ENCODE assay signal across 28 cellular contexts in genomic region chr5:71884926-71885325, GRCh38.
"Had no signal": no experiment of that assay in that cellular context is flagged by ENCODE, and none has a peak within 500 bp of the region (broad histone marks: within the 10 kb centered on the region; RNA-seq: fewer than 3 reads in every experiment).

No MANE protein-coding gene starts in this region.

- DNase-seq: hypothalamus; immature natural killer cell; kidney; left colon; left lung; lower lobe of right lung; midbrain; mucosa of descending colon; naive thymus-derived CD4-positive, alpha-beta T cell; ovary; posterior cingulate gyrus; retina; right cardiac atrium; sigmoid colon; small intestine; spleen; stimulated activated CD4-positive, alpha-beta T cell treated with anti-CD3 and anti-CD28 coated beads, Interleukin-4, amount 100 ng/mL, for 24 hours; stimulated activated naive CD4-positive, alpha-beta T cell; substantia nigra; uterus had no signal

- FAIRE-seq: islet of Langerhans, kidney, small intestine had no signal

- H3K4me1 ChIP-seq: left lung, lower lobe of right lung, prostate gland, spleen, uterus had no signal

- H3K9me3 ChIP-seq: left lung, lower lobe of right lung, mucosa of descending colon, ovary, prostate gland, sigmoid colon, spleen, tibial nerve, uterus had no signal

- H3K27ac ChIP-seq: left lung, lower lobe of right lung, ovary, prostate gland, spleen, tibial nerve, uterus had no signal

- H3K4me3 ChIP-seq: left lung, lower lobe of right lung, mucosa of descending colon, ovary, prostate gland, sigmoid colon, spleen, tibial nerve, uterus had no signal

- H3K4me1 Mint-ChIP-seq: immature natural killer cell, memory B cell had no signal

- H3K36me3 ChIP-seq: left lung, lower lobe of right lung, ovary, prostate gland, sigmoid colon, spleen, tibial nerve, uterus had no signal

- H3K4me3 Mint-ChIP-seq: immature natural killer cell; memory B cell; naive thymus-derived CD4-positive, alpha-beta T cell; natural killer cell treated with Interleukin-12 subunit alpha and Interleukin-12 subunit beta and Interleukin-15 and Interleukin-18, amount 100 ng/mL, for 72 hours; stimulated activated effector memory CD8-positive, alpha-beta T cell treated with anti-CD3 and anti-CD28 coated beads, Interleukin-12 subunit alpha, Interleukin-12 subunit beta, amount 100 ng/mL, for 72 hours; stimulated activated naive CD8-positive, alpha-beta T cell treated with anti-CD3 and anti-CD28 coated beads, Interleukin-15, Interleukin-2, amounts not matched to agents 100 ng/mL and 50 ng/mL, for 24 hours; type B pancreatic cell had no signal

- ATAC-seq: left colon; left lung; lower lobe of right lung; mucosa of descending colon; naive thymus-derived CD4-positive, alpha-beta T cell; natural killer cell treated with Interleukin-12 subunit alpha and Interleukin-12 subunit beta and Interleukin-15 and Interleukin-18, amount 100 ng/mL, for 72 hours; right cardiac atrium; stimulated activated effector memory CD8-positive, alpha-beta T cell treated with anti-CD3 and anti-CD28 coated beads, Interleukin-12 subunit alpha, Interleukin-12 subunit beta, amount 100 ng/mL, for 72 hours had no signal

- H3K9me3 Mint-ChIP-seq: stimulated activated effector memory CD8-positive, alpha-beta T cell treated with anti-CD3 and anti-CD28 coated beads, Interleukin-12 subunit alpha, Interleukin-12 subunit beta, amount 100 ng/mL, for 72 hours; type B pancreatic cell had no signal

- H3K27ac Mint-ChIP-seq: immature natural killer cell; memory B cell; naive thymus-derived CD4-positive, alpha-beta T cell; natural killer cell treated with Interleukin-12 subunit alpha and Interleukin-12 subunit beta and Interleukin-15 and Interleukin-18, amount 100 ng/mL, for 72 hours; stimulated activated effector memory CD8-positive, alpha-beta T cell treated with anti-CD3 and anti-CD28 coated beads, Interleukin-12 subunit alpha, Interleukin-12 subunit beta, amount 100 ng/mL, for 72 hours; stimulated activated naive CD8-positive, alpha-beta T cell treated with anti-CD3 and anti-CD28 coated beads, Interleukin-15, Interleukin-2, amounts not matched to agents 100 ng/mL and 50 ng/mL, for 24 hours; type B pancreatic cell had no signal

- H3K27me3 ChIP-seq: left lung, ovary, sigmoid colon, tibial nerve, uterus had no signal
